31 cellular contexts compared by ENCODE assay signal in genomic region chr18:58112174-58112573, GRCh38.
A peak's percentile ranks its signal among the peaks of the same experiment; 100 is the strongest.
DNase-seq lines count a peak whose midpoint lies in the region; ATAC-seq, FAIRE-seq and TF ChIP-seq lines count a peak whose summit lies in the region.
"Had no signal": no experiment of that assay in that cellular context is flagged by ENCODE, and none has a peak within 500 bp of the region (broad histone marks: within the 10 kb centered on the region; RNA-seq: fewer than 3 reads in every experiment).

No MANE protein-coding gene starts in this region.

- peaks cover 6% of the 10 kb centered on the region; the same call in 2 of the 3 replicates for H3K4me1 ChIP-seq in A549
- no peaks in the 10 kb centered on the region for H3K4me1 ChIP-seq in HEK293 (ENCODE audit: control insufficient read depth, insufficient read depth, low read length)
- H3K4me1 ChIP-seq: BE2C, Caco-2 had no signal

- 87% methylated on average over 1 of the region's 1 CpG for WGBS in A549 (ENCODE audit: missing lambda C conversion rate)

- no peak for TF ChIP-seq EP300 in A549 (IDR thresholded peaks at IDR 0.05)

- FAIRE-seq in A549 (lab: Jason Lieb, UNC) (no peak), frontal cortex (lab: Jason Lieb, UNC) (peak; percentile 10)
- FAIRE-seq: A204.1 had no signal

- no peaks in the 10 kb centered on the region for H3K9me3 ChIP-seq in A549
- no peaks in the 10 kb centered on the region for H3K9me3 ChIP-seq in HEK293 (ENCODE audit: control insufficient read depth, insufficient read depth, low read depth, low read length)
- H3K9me3 ChIP-seq: BE2C; BLaER1; BLaER1 treated with 17β-estradiol and CSF1 and Interleukin-3, amounts not matched to agents 10 nM and 100 nM; Caco-2 had no signal

- intact Hi-C loops in head of caudate nucleus (cut with DNase I) = no loop called here

- ATAC-seq in A549 = no peak
- ATAC-seq: CD8-positive, alpha-beta T cell had no signal

- H3K4me3 ChIP-seq in A549 = no peak overlapping the region
- no peak overlapping the region for H3K4me3 ChIP-seq in HEK293 (ENCODE audit: low read depth, low read length)
- H3K4me3 ChIP-seq: BLaER1; BLaER1 treated with 17β-estradiol and CSF1 and Interleukin-3, amounts not matched to agents 10 nM and 100 nM had no signal

- no peak for TF ChIP-seq POLR2A in A549 (IDR thresholded peaks at IDR 0.05; ENCODE audit: low read length)

- CTCF ChIA-PET in A549 (lab: Yijun Ruan, JAX) (interaction anchor here (1.0 to 5.5 kb wide), 4 partner anchors 10 to 230 kb away, joined by 3 to 30 read pairs (median 4); no protein-coding TSS in a partner anchor), HEK293 (lab: Yijun Ruan, JAX) (interaction anchor here (0.6 to 2.4 kb wide), 6 partner anchors 10 to 766 kb away, joined by 3 to 21 read pairs (median 4); no protein-coding TSS in a partner anchor), RWPE1 (lab: Yijun Ruan, JAX) (interaction anchor here (2.6 kb wide), 1 partner anchor 10 kb away, joined by 14 read pairs; no protein-coding TSS in a partner anchor)

- TF ChIP-seq CTCF in A549 (IDR thresholded peaks at IDR 0.05) (no peak), HEK293 (tag by site-specific recombination; IDR thresholded peaks at IDR 0.05) (no peak), RWPE1 (conservative IDR thresholded peaks at IDR 0.05; ENCODE audit: low read depth) (no peak)

- DNase-seq in A549 (ENCODE audit: low read depth in 1 of 2, low spot score in 1 of 2) (no peak), frontal cortex (ENCODE audit: low spot score in 2 of 2) (no peak), head of caudate nucleus (no peak), RWPE1 (ENCODE audit: low spot score) (no peak), DMS53 treated with DMSO at 0.1 percent for 48 hours (lab: John Stamatoyannopoulos, UW; ENCODE audit: unreplicated experiment) (no peak)
- DNase-seq: 8988T; ACHN; AML-193; BE2C; C1 segment of cervical spinal cord; Caco-2; Calu3; CD4-positive, alpha-beta memory T cell; CD4-positive, alpha-beta T cell; CD4-positive, CD25-positive, alpha-beta regulatory T cell; CD8-positive, alpha-beta memory T cell; CD8-positive, alpha-beta T cell; COR-L47; DMS 273 treated with DMSO at 0.1 percent for 48 hours; DMS153; DMS53; DMS79; DMS79 treated with DMSO at 0.1 percent for 48 hours; DND-41; EL had no signal

- TF ChIP-seq RAD21 in A549 (conservative IDR thresholded peaks at IDR 0.05 in 1 of 2, IDR thresholded peaks at IDR 0.05 in 1 of 2) = no peak

- POLR2A ChIA-PET in A549 (lab: Yijun Ruan, JAX) (no interaction called here), HEK293 (lab: Yijun Ruan, JAX) (no interaction called here), RWPE1 (lab: Yijun Ruan, JAX; ENCODE audit: low non-redundant PET) (no interaction called here)

- H3K4me2 ChIP-seq in A549 = no peak overlapping the region

- no peaks in the 10 kb centered on the region for H3K36me3 ChIP-seq in HEK293 (ENCODE audit: control insufficient read depth in 2 of 2, insufficient read depth in 1 of 2, low read length in 2 of 2)
- H3K36me3 ChIP-seq: BE2C, BLaER1 had no signal

- H3K27ac ChIP-seq in A549 (no peak overlapping the region), HEK293 (ENCODE audit: extremely low read depth, low read depth, low read length) (no peak overlapping the region), RWPE1 (no peak overlapping the region)
- H3K27ac ChIP-seq: 22Rv1; BLaER1; BLaER1 treated with 17β-estradiol and CSF1 and Interleukin-3, amounts not matched to agents 10 nM and 100 nM; C4-2B had no signal

TF ChIP-seq in A549, 52 proteins besides CTCF, POLR2A, EP300 and RAD21:
- TF ChIP-seq USF2 (IDR thresholded peaks at IDR 0.05) (no peak), CBX2 (IDR thresholded peaks at IDR 0.05; ENCODE audit: borderline replicate concordance, low read depth) (no peak), EHF (CRISPR knock-in tag; IDR thresholded peaks at IDR 0.05) (no peak), ZC3H11A (IDR thresholded peaks at IDR 0.05) (peak; percentile 90), CHD2 (IDR thresholded peaks at IDR 0.05; ENCODE audit: low read length, partially characterized antibody) (no peak)

TF ChIP-seq in HEK293, 187 proteins besides CTCF, POLR2A, EP300 and RAD21 (continues in another document):
- TF ChIP-seq ZNF664 (tag by site-specific recombination; IDR thresholded peaks at IDR 0.05) (peak; percentile 71; the same call in 1 of the 2 replicates), ZNF426 (tag by site-specific recombination; IDR thresholded peaks at IDR 0.05) (peak; percentile 94), ZNF266 (tag by site-specific recombination; IDR thresholded peaks at IDR 0.05; ENCODE audit: low read depth) (peak; percentile 88), RBAK (tag by site-specific recombination; IDR thresholded peaks at IDR 0.05) (peak; percentile 57; the same call in 1 of the 2 replicates), OVOL3 (tag by site-specific recombination; IDR thresholded peaks at IDR 0.05) (0 out of 2 replicates have a peak, but pooled peaks have one; percentile 42), ZNF433 (tag by site-specific recombination; IDR thresholded peaks at IDR 0.05; ENCODE audit: low read depth) (peak; percentile 71), BCL11B (tag by site-specific recombination; IDR thresholded peaks at IDR 0.05; ENCODE audit: low read depth) (no peak), BCL6B (tag by site-specific recombination; IDR thresholded peaks at IDR 0.05) (no peak), SP7 (tag by site-specific recombination; IDR thresholded peaks at IDR 0.05) (no peak), ZFP3 (tag by site-specific recombination; IDR thresholded peaks at IDR 0.05; ENCODE audit: low read depth) (no peak), ZBTB8A (tag by site-specific recombination; IDR thresholded peaks at IDR 0.05) (peak; percentile 72), ZNF654 (tag by site-specific recombination; IDR thresholded peaks at IDR 0.05; ENCODE audit: low read depth) (peak; percentile 40), ZNF341 (tag by site-specific recombination; IDR thresholded peaks at IDR 0.05; ENCODE audit: low read depth) (0 out of 2 replicates have a peak, but pooled peaks have one; percentile 26), ZNF202 (tag by site-specific recombination; IDR thresholded peaks at IDR 0.05; ENCODE audit: borderline replicate concordance) (peak; percentile 77; the same call in 1 of the 2 replicates), ZNF10 (tag by site-specific recombination; IDR thresholded peaks at IDR 0.05) (no peak), ZNF560 (tag by site-specific recombination; IDR thresholded peaks at IDR 0.05; ENCODE audit: borderline replicate concordance) (peak; percentile 86), ZBTB11 (tag by site-specific recombination; conservative IDR thresholded peaks at IDR 0.05; ENCODE audit: low read depth) (peak; percentile 83), SP3 (tag by site-specific recombination; IDR thresholded peaks at IDR 0.05) (peak; percentile 36; the same call in 1 of the 2 replicates), ZNF354C (tag by site-specific recombination; IDR thresholded peaks at IDR 0.05; ENCODE audit: borderline replicate concordance, low read depth) (no peak), ZNF791 (tag by site-specific recombination; IDR thresholded peaks at IDR 0.05) (0 out of 2 replicates have a peak, but pooled peaks have one; percentile 62), ZNF529 (tag by site-specific recombination; IDR thresholded peaks at IDR 0.05; ENCODE audit: insufficient replicate concordance) (peak; percentile 55), ZNF140 (tag by site-specific recombination; IDR thresholded peaks at IDR 0.05) (peak; percentile 94), ZNF558 (tag by site-specific recombination; IDR thresholded peaks at IDR 0.05) (0 out of 2 replicates have a peak, but pooled peaks have one; percentile 55)

Comparison
In these comparisons a context has a peak if more than half of its experiments do, and no peak if none do; other contexts are left out.
1. Of the 5 proteins assayed by ChIP-seq in both HEK293 and A549: peak only in HEK293: REST; only in A549: none; in both: none; in neither: 4.